Comparison of ENCODE assay signal across 8 cellular contexts in the genomic region with DNA sequence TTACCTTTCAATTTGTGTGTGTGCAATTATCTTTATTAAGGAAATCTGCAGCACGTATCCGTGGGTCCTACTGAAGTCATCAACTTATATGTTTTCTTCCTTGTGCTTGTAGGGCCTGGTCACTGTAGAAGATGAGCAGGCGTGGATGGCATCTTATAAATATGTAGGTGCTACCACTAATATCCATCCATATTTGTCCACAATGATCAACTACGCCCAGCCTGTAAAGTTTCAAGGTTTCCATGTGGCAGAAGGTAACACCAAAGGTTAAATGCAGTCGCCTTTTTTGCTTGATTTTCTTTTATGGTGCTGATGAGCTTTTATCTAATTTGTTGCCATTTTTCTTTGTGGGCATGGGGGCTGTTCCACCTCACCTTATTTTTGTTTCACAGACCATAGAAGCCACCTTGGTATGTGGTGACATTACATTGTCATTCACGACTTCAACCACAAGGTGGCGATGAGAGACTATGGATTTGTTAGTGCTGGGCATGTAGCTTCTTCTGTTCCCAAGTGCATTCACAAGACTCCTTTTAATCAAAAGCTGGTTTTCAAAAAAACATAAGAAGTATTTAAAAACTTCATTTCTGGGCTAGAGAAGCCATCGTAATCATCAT.
A peak's percentile ranks its signal among the peaks of the same experiment; 100 is the strongest.
DNase-seq lines count a peak whose midpoint lies in the region; ATAC-seq and TF ChIP-seq lines count a peak whose summit lies in the region.

No MANE protein-coding gene starts in this region.

- no peaks in the 10 kb centered on the region for H4K20me1 ChIP-seq in fibroblast of lung (ENCODE audit: control insufficient read depth, extremely low read depth, insufficient read depth, low read length)
- no peaks in the 10 kb centered on the region for H4K20me1 ChIP-seq in neural progenitor cell (ENCODE audit: low read depth)

- H3K9me3 ChIP-seq in CD4-positive, alpha-beta T cell (ENCODE audit: control insufficient read depth, low read length), result no peaks in the 10 kb centered on the region
- H3K9me3 ChIP-seq in fibroblast of lung (ENCODE audit: control insufficient read depth, insufficient read depth, low read depth, low read length) (no peaks in the 10 kb centered on the region), neural progenitor cell (ENCODE audit: low read depth) (no peaks in the 10 kb centered on the region), upper lobe of right lung (no peaks in the 10 kb centered on the region)

- H3K4me3 ChIP-seq in fibroblast of lung (replicated peaks in 1 of 4; ENCODE audit: control extremely low read depth in 1 of 4, insufficient read depth in 1 of 4, low read depth in 3 of 4, low read length in 4 of 4) (no peak overlapping the region), neural progenitor cell (no peak overlapping the region), upper lobe of right lung (no peak overlapping the region)

- H3K4me1 ChIP-seq in fibroblast of lung (ENCODE audit: control insufficient read depth, extremely low read depth, insufficient read depth, low read length), result peaks cover 11% of the 10 kb centered on the region
- H3K4me1 ChIP-seq in neural progenitor cell, result no peaks in the 10 kb centered on the region
- H3K4me1 ChIP-seq in upper lobe of right lung, result peaks cover 4% of the 10 kb centered on the region

- H3K27me3 ChIP-seq in CD4-positive, alpha-beta T cell (ENCODE audit: control insufficient read depth, insufficient read depth, low read length), result no peaks in the 10 kb centered on the region
- no peaks in the 10 kb centered on the region for H3K27me3 ChIP-seq in fibroblast of lung (ENCODE audit: control insufficient read depth, insufficient read depth, low read length)
- no peaks in the 10 kb centered on the region for H3K27me3 ChIP-seq in neural progenitor cell
- no peaks in the 10 kb centered on the region for H3K27me3 ChIP-seq in upper lobe of right lung

- peak overlapping the region; percentile 51 for H3K4me2 ChIP-seq in fibroblast of lung (ENCODE audit: extremely low read depth, insufficient read depth, low read length)
- H3K4me2 ChIP-seq in neural progenitor cell, result no peak overlapping the region

- no peak overlapping the region for H3K27ac Mint-ChIP-seq in CD4-positive, alpha-beta T cell
- H3K27ac Mint-ChIP-seq in activated CD4-positive, alpha-beta memory T cell treated with anti-CD3 and anti-CD28 coated beads for 36 hours, result no peak overlapping the region
- H3K27ac Mint-ChIP-seq in neural progenitor cell, result no peak overlapping the region

- ATAC-seq in CD4-positive, alpha-beta T cell (ENCODE audit: poor library complexity), result no peak
- ATAC-seq in GM18868 (IDR thresholded peaks at IDR 0.05; ENCODE audit: unreplicated experiment) (peak; percentile 76), HG03139 (IDR thresholded peaks at IDR 0.05; ENCODE audit: unreplicated experiment) (peak; percentile 63), upper lobe of right lung (peak; percentile 93)

- intact Hi-C loops in CD4-positive, alpha-beta T cell (cut with DNase I, micrococcal nuclease), result loop anchor here (5.0 to 10.0 kb wide), 3 partner anchors 204 to 1017 kb away; no protein-coding TSS in a partner anchor
- intact Hi-C loops in activated CD4-positive, alpha-beta memory T cell treated with anti-CD3 and anti-CD28 coated beads for 36 hours (cut with micrococcal nuclease), result loop anchor here (1.0 to 5.0 kb wide), 2 partner anchors 202 to 504 kb away; no protein-coding TSS in a partner anchor
- intact Hi-C loops in upper lobe of right lung (cut with DNase I), result loop anchor here (5.0 kb wide), 1 partner anchor 204 kb away; no protein-coding TSS in a partner anchor

- H3K4me3 Mint-ChIP-seq in CD4-positive, alpha-beta T cell, result no peak overlapping the region
- H3K4me3 Mint-ChIP-seq in activated CD4-positive, alpha-beta memory T cell treated with anti-CD3 and anti-CD28 coated beads for 36 hours, result no peak overlapping the region
- no peak overlapping the region for H3K4me3 Mint-ChIP-seq in neural progenitor cell

- H2AFZ ChIP-seq in fibroblast of lung (ENCODE audit: low read length) (no peak overlapping the region), neural progenitor cell (replicated peaks) (no peak overlapping the region)

- H3K9ac ChIP-seq in fibroblast of lung (ENCODE audit: insufficient read depth, low read length) (no peak overlapping the region), neural progenitor cell (no peak overlapping the region)

- H3K4me1 Mint-ChIP-seq in CD4-positive, alpha-beta T cell (ENCODE audit: low read depth), result no peaks in the 10 kb centered on the region
- H3K4me1 Mint-ChIP-seq in activated CD4-positive, alpha-beta memory T cell treated with anti-CD3 and anti-CD28 coated beads for 36 hours (ENCODE audit: low read depth), result no peaks in the 10 kb centered on the region
- H3K4me1 Mint-ChIP-seq in neural progenitor cell, result no peaks in the 10 kb centered on the region

- no peaks in the 10 kb centered on the region for H3F3A ChIP-seq in neural progenitor cell (ENCODE audit: low read depth)

- TF ChIP-seq CTCF in CD4-positive, alpha-beta T cell (IDR thresholded peaks at IDR 0.05), result peak; percentile 71
- peak; percentile 70 to 87 for TF ChIP-seq CTCF in fibroblast of lung (conservative IDR thresholded peaks at IDR 0.05 in 1 of 2, IDR thresholded peaks at IDR 0.05 in 1 of 2; ENCODE audit: low read depth in 1 of 2, low read length in 2 of 2)
- peak; percentile 93 for TF ChIP-seq CTCF in neural progenitor cell (IDR thresholded peaks at IDR 0.05)
- TF ChIP-seq CTCF in upper lobe of right lung (IDR thresholded peaks at IDR 0.05), result peak; percentile 88

- H3K36me3 ChIP-seq in fibroblast of lung (ENCODE audit: control insufficient read depth, insufficient read depth, low read length), result no peaks in the 10 kb centered on the region
- no peaks in the 10 kb centered on the region for H3K36me3 ChIP-seq in neural progenitor cell
- no peaks in the 10 kb centered on the region for H3K36me3 ChIP-seq in upper lobe of right lung

- POLR2A ChIA-PET in CD4-positive, alpha-beta T cell (lab: Charles Lee), result no interaction called here
- POLR2A ChIA-PET in activated CD4-positive, alpha-beta memory T cell treated with anti-CD3 and anti-CD28 coated beads for 36 hours (lab: Charles Lee), result no interaction called here

- H3K9me3 Mint-ChIP-seq in CD4-positive, alpha-beta T cell, result no peaks in the 10 kb centered on the region
- no peaks in the 10 kb centered on the region for H3K9me3 Mint-ChIP-seq in activated CD4-positive, alpha-beta memory T cell treated with anti-CD3 and anti-CD28 coated beads for 36 hours
- H3K9me3 Mint-ChIP-seq in neural progenitor cell, result no peaks in the 10 kb centered on the region

- no peaks in the 10 kb centered on the region for H3K79me2 ChIP-seq in fibroblast of lung (ENCODE audit: control insufficient read depth, insufficient read depth, low read length)
- no peaks in the 10 kb centered on the region for H3K79me2 ChIP-seq in neural progenitor cell (ENCODE audit: low read depth)

- peak in 5 of 10 experiments; percentile 1 to 15 (median 8) for DNase-seq in CD4-positive, alpha-beta T cell
- peak; percentile 71 to 87 for DNase-seq in NCI-H446 (lab: John Stamatoyannopoulos, UW)
- DNase-seq in activated CD4-positive, alpha-beta memory T cell treated with anti-CD3 and anti-CD28 coated beads for 36 hours, result peak; percentile 56
- peak; percentile 66 to 83 for DNase-seq in fibroblast of lung (ENCODE audit: low read depth in 2 of 2)
- peak; percentile 67 for DNase-seq in neural progenitor cell (ENCODE audit: low spot score)
- no peak for DNase-seq in upper lobe of right lung

- H3K27ac ChIP-seq in CD4-positive, alpha-beta T cell (ENCODE audit: low read depth, low read length), result no peak overlapping the region
- peak overlapping the region; percentile 40 for H3K27ac ChIP-seq in fibroblast of lung (ENCODE audit: insufficient read depth, low read length)
- no peak overlapping the region for H3K27ac ChIP-seq in neural progenitor cell
- no peak overlapping the region for H3K27ac ChIP-seq in upper lobe of right lung

- no peaks in the 10 kb centered on the region for H3K36me3 Mint-ChIP-seq in CD4-positive, alpha-beta T cell (ENCODE audit: low read depth)
- no peaks in the 10 kb centered on the region for H3K36me3 Mint-ChIP-seq in activated CD4-positive, alpha-beta memory T cell treated with anti-CD3 and anti-CD28 coated beads for 36 hours
- H3K36me3 Mint-ChIP-seq in neural progenitor cell, result peaks cover 12% of the 10 kb centered on the region

- CTCF ChIA-PET in CD4-positive, alpha-beta T cell (lab: Charles Lee), result interaction anchor here (1.5 kb wide), 1 partner anchor 11 kb away, joined by 6 read pairs; no protein-coding TSS in a partner anchor
- CTCF ChIA-PET in activated CD4-positive, alpha-beta memory T cell treated with anti-CD3 and anti-CD28 coated beads for 36 hours (lab: Charles Lee), result interaction anchor here (0.5 to 4.8 kb wide), 20 partner anchors 9 to 1019 kb away, joined by 3 to 124 read pairs (median 4); no protein-coding TSS in a partner anchor

- H3K27me3 Mint-ChIP-seq in CD4-positive, alpha-beta T cell, result no peaks in the 10 kb centered on the region
- no peaks in the 10 kb centered on the region for H3K27me3 Mint-ChIP-seq in activated CD4-positive, alpha-beta memory T cell treated with anti-CD3 and anti-CD28 coated beads for 36 hours
- no peaks in the 10 kb centered on the region for H3K27me3 Mint-ChIP-seq in neural progenitor cell (ENCODE audit: insufficient read depth, low read depth)
